34 cellular contexts compared by ENCODE assay signal in genomic region chr3:142433110-142433509, GRCh38. TPM values are rescaled to one million over a fixed set of nuclear protein-coding genes. Genes with fewer than 3 reads are reported as not detected.
A peak's percentile ranks its signal among the peaks of the same experiment; 100 is the strongest.
DNase-seq lines count a peak whose midpoint lies in the region; ATAC-seq, FAIRE-seq and TF ChIP-seq lines count a peak whose summit lies in the region.
"Had no signal": no experiment of that assay in that cellular context is flagged by ENCODE, and none has a peak within 500 bp of the region (broad histone marks: within the 10 kb centered on the region; RNA-seq: fewer than 3 reads in every experiment).

No MANE protein-coding gene starts in this region.

- intact Hi-C loops in left lung (cut with DNase I): no loop called here

- peak overlapping the region; percentile 21; the same call in 1 of the 2 replicates for H3K27ac ChIP-seq in VCaP
- no peak overlapping the region for H3K27ac ChIP-seq in foreskin keratinocyte
- no peak overlapping the region for H3K27ac ChIP-seq in left lung
- H3K27ac ChIP-seq: heart left ventricle, psoas muscle, sigmoid colon, tibial nerve had no signal

- TF ChIP-seq CTCF in VCaP (conservative IDR thresholded peaks at IDR 0.05) (no peak), foreskin keratinocyte (conservative IDR thresholded peaks at IDR 0.05) (no peak), left lung (IDR thresholded peaks at IDR 0.05) (no peak)

- peaks cover 0 to 58% of the 10 kb centered on the region in 2 donors for H3K36me3 ChIP-seq in left lung

- H3K9me3 ChIP-seq in left lung: no peaks in the 10 kb centered on the region
- H3K9me3 ChIP-seq: mucosa of descending colon, psoas muscle, sigmoid colon, tibial nerve had no signal

- no peak for DNase-seq in GM12891 (ENCODE audit: insufficient read length, low spot score)
- DNase-seq in foreskin keratinocyte: no peak
- DNase-seq in left lung: no peak
- DNase-seq: activated CD4-positive, alpha-beta T cell treated with anti-CD3 and anti-CD28 coated beads, Interleukin-2, amount 50 U/mL, for 48 hours; activated CD8-positive, alpha-beta memory T cell treated with anti-CD3 and anti-CD28 coated beads, Interleukin-2, amount 50 U/mL, for 4 hours; activated naive CD4-positive, alpha-beta T cell treated with anti-CD3 and anti-CD28 coated beads for 36 hours; AML-193; caudate nucleus; CD4-positive, alpha-beta T cell; cortex of kidney; effector memory CD4-positive, alpha-beta T cell; HCEC 1CT; heart left ventricle; IMR-90; mucosa of descending colon; natural killer cell; NCI-H1417 treated with DMSO at 0.1 percent for 48 hours; NCI-H2081 treated with DMSO at 0.1 percent for 48 hours; NCI-H226; psoas muscle; Right ventricle myocardium superior; sigmoid colon; stimulated activated CD4-positive, alpha-beta T cell treated with anti-CD3 and anti-CD28 coated beads, Interleukin-15, amount 100 ng/mL, for 24 hours; stimulated activated CD4-positive, alpha-beta T cell treated with anti-CD3 and anti-CD28 coated beads, Interleukin-4, amount 100 ng/mL, for 4 hours; T-helper 2 cell had no signal

- no peak for FAIRE-seq in GM12891 (lab: Jason Lieb, UNC)
- FAIRE-seq: D721Med had no signal

- H3K27me3 ChIP-seq in foreskin keratinocyte: no peaks in the 10 kb centered on the region
- H3K27me3 ChIP-seq in left lung: no peaks in the 10 kb centered on the region
- H3K27me3 ChIP-seq: heart left ventricle, sigmoid colon, tibial nerve had no signal

- ATAC-seq in GM18508 (IDR thresholded peaks at IDR 0.05; ENCODE audit: insufficient read depth, unreplicated experiment): peak; percentile 48
- ATAC-seq in GM19463 (IDR thresholded peaks at IDR 0.05; ENCODE audit: unreplicated experiment): peak; percentile 66
- peak; percentile 75 for ATAC-seq in HG03097 (IDR thresholded peaks at IDR 0.05; ENCODE audit: low FRiP score, unreplicated experiment)
- no peak for ATAC-seq in stimulated activated memory B cell treated with anti-CD40 and anti-IgM and Interleukin-4, amounts not matched to agents 10 μg/mL and 1 μg/mL and 100 μg/mL, for 72 hours
- ATAC-seq in foreskin keratinocyte: no peak
- ATAC-seq in left lung: no peak
- ATAC-seq: activated CD4-positive, CD25-positive, alpha-beta regulatory T cell treated with anti-CD3 and anti-CD28 coated beads, Interleukin-2, amount 50 U/mL, for 24 hours; heart left ventricle; mucosa of descending colon; natural killer cell; Panc1; psoas muscle had no signal

- no peaks in the 10 kb centered on the region for H3K27me3 Mint-ChIP-seq in stimulated activated memory B cell treated with anti-CD40 and anti-IgM and Interleukin-4, amounts not matched to agents 10 μg/mL and 1 μg/mL and 100 μg/mL, for 72 hours
- H3K27me3 Mint-ChIP-seq: CD4-positive, alpha-beta T cell had no signal

- no peak overlapping the region for H3K4me3 ChIP-seq in left lung
- H3K4me3 ChIP-seq: heart left ventricle, mucosa of descending colon, psoas muscle, sigmoid colon, tibial nerve had no signal

- no peaks in the 10 kb centered on the region for H3K4me1 ChIP-seq in foreskin keratinocyte
- H3K4me1 ChIP-seq in left lung: peaks cover 0 to 6% of the 10 kb centered on the region in 2 donors

- H3K4me3 Mint-ChIP-seq in stimulated activated memory B cell treated with anti-CD40 and anti-IgM and Interleukin-4, amounts not matched to agents 10 μg/mL and 1 μg/mL and 100 μg/mL, for 72 hours: no peak overlapping the region
- H3K4me3 Mint-ChIP-seq: activated naive CD4-positive, alpha-beta T cell treated with anti-CD3 and anti-CD28 coated beads for 36 hours; CD4-positive, alpha-beta T cell; natural killer cell had no signal

- peaks cover 51% of the 10 kb centered on the region for H3K36me3 Mint-ChIP-seq in stimulated activated memory B cell treated with anti-CD40 and anti-IgM and Interleukin-4, amounts not matched to agents 10 μg/mL and 1 μg/mL and 100 μg/mL, for 72 hours
- H3K36me3 Mint-ChIP-seq: natural killer cell had no signal

- no peaks in the 10 kb centered on the region for H3K9me3 Mint-ChIP-seq in stimulated activated memory B cell treated with anti-CD40 and anti-IgM and Interleukin-4, amounts not matched to agents 10 μg/mL and 1 μg/mL and 100 μg/mL, for 72 hours
- H3K9me3 Mint-ChIP-seq: activated naive CD4-positive, alpha-beta T cell treated with anti-CD3 and anti-CD28 coated beads for 36 hours; CD4-positive, alpha-beta T cell; natural killer cell had no signal

- TF ChIP-seq POLR2A in GM12891 (IDR thresholded peaks at IDR 0.05; ENCODE audit: low read depth, low read length): no peak

- H3K27ac Mint-ChIP-seq in stimulated activated memory B cell treated with anti-CD40 and anti-IgM and Interleukin-4, amounts not matched to agents 10 μg/mL and 1 μg/mL and 100 μg/mL, for 72 hours: no peak overlapping the region
- H3K27ac Mint-ChIP-seq: activated naive CD4-positive, alpha-beta T cell treated with anti-CD3 and anti-CD28 coated beads for 36 hours; CD4-positive, alpha-beta T cell had no signal

- H3K4me1 Mint-ChIP-seq in stimulated activated memory B cell treated with anti-CD40 and anti-IgM and Interleukin-4, amounts not matched to agents 10 μg/mL and 1 μg/mL and 100 μg/mL, for 72 hours: peaks cover 13% of the 10 kb centered on the region

TF ChIP-seq in GM12891, 5 proteins besides CTCF, POLR2A, EP300 and RAD21:
- TF ChIP-seq POU2F2 (IDR thresholded peaks at IDR 0.05; ENCODE audit: low read depth, low read length): no peak
- TF ChIP-seq TAF1 (IDR thresholded peaks at IDR 0.05; ENCODE audit: low read depth, low read length): no peak
- no peak for TF ChIP-seq POLR2AphosphoS5 (IDR thresholded peaks at IDR 0.05; ENCODE audit: low read depth, low read length)
- TF ChIP-seq SPI1 (IDR thresholded peaks at IDR 0.05; ENCODE audit: low read depth, low read length): no peak
- TF ChIP-seq PAX5 (IDR thresholded peaks at IDR 0.05; ENCODE audit: insufficient read depth, low read length, severe bottlenecking): no peak

RNA-seq across cellular contexts. Expression of gene XRN1, which starts 14.7 kb away (rescaled TPM):
- 3.4 TPM for polyA plus RNA-seq in GM12891 (2012; ENCODE audit: low read depth, missing spikeins)
- total RNA-seq in foreskin keratinocyte: 16.6 and 17.9 TPM in 2 replicates
- 1.3 and 1.4 TPM in 2 replicates for polyA plus RNA-seq in foreskin keratinocyte
- total RNA-seq in left lung: 10 to 100 TPM; 27.0 to 35.2 TPM

Comparison
In these comparisons a context has a peak if more than half of its experiments do, and no peak if none do; other contexts are left out.
1. ATAC-seq: peak in GM18508 (single experiment), GM19463 (single experiment) and HG03097 (single experiment); none in stimulated activated memory B cell treated with anti-CD40 and anti-IgM and Interleukin-4, amounts not matched to agents 10 μg/mL and 1 μg/mL and 100 μg/mL, for 72 hours (single experiment), foreskin keratinocyte (single experiment) and left lung (single experiment).